Comparison of ENCODE assay signal across 13 cellular contexts in the genomic region with DNA sequence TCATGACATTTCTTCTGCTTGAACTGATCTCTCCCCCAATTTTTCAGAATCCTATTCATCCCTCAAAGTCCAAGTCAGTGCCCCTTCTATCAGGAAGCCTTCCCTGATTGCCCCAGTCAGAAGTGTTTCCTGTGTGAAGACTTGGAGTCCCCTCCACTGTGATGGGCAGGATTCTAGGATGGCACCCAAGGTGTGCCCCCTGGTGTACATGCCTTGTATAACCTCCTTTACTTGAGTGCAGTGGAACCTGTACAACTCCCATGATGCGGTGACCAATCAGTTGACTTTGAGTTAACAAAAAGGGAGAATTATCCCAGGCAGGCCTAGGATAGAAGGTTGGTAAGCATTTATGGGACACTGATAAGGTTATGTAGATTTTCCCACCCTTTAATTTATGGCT. TPM values are rescaled to one million over a fixed set of nuclear protein-coding genes. Genes with fewer than 3 reads are reported as not detected.
DNase-seq lines count a peak whose midpoint lies in the region; ATAC-seq and TF ChIP-seq lines count a peak whose summit lies in the region.
"Had no signal": no experiment of that assay in that cellular context is flagged by ENCODE, and none has a peak within 500 bp of the region (broad histone marks: within the 10 kb centered on the region; RNA-seq: fewer than 3 reads in every experiment).

No MANE protein-coding gene starts in this region.

- no peak overlapping the region for H2AFZ ChIP-seq in OCI-LY3 (ENCODE audit: low read depth, low read length)

- no peak overlapping the region for H3K4me3 Mint-ChIP-seq in glutamatergic neuron (ENCODE audit: unreplicated experiment)
- H3K4me3 Mint-ChIP-seq: activated naive CD8-positive, alpha-beta T cell treated with anti-CD3 and anti-CD28 coated beads, Interleukin-2, amount 50 U/mL, for 24 hours; T-helper 1 cell treated with Interleukin-12 subunit alpha and Interleukin-12 subunit beta and Interleukin-4 antibody, amounts not matched to agents 30 μg/mL and 1 μg/mL, for 36 hours had no signal

- POLR2A ChIA-PET in AG04449 (lab: Yijun Ruan, JAX) = no interaction called here

- no peaks in the 10 kb centered on the region for H3K9me3 Mint-ChIP-seq in glutamatergic neuron (ENCODE audit: unreplicated experiment)
- H3K9me3 Mint-ChIP-seq: activated naive CD8-positive, alpha-beta T cell treated with anti-CD3 and anti-CD28 coated beads, Interleukin-2, amount 50 U/mL, for 24 hours had no signal

- H3K4me1 ChIP-seq in OCI-LY3 (ENCODE audit: low read length) = no peaks in the 10 kb centered on the region

- H4K20me1 ChIP-seq in OCI-LY3 (ENCODE audit: insufficient read depth, low read length) = no peaks in the 10 kb centered on the region
- H4K20me1 ChIP-seq: BLaER1 had no signal

- no peak overlapping the region for H3K9ac ChIP-seq in OCI-LY3 (ENCODE audit: low read length)
- H3K9ac ChIP-seq: BLaER1 had no signal

- no peaks in the 10 kb centered on the region for H3K79me2 ChIP-seq in OCI-LY3 (ENCODE audit: low read length)

- no peaks in the 10 kb centered on the region for H3K36me3 ChIP-seq in OCI-LY3 (replicated peaks; ENCODE audit: low read depth, low read length)
- H3K36me3 ChIP-seq: BLaER1, thoracic aorta had no signal

- no peaks in the 10 kb centered on the region for H3K4me1 Mint-ChIP-seq in glutamatergic neuron (ENCODE audit: low read depth, unreplicated experiment)
- H3K4me1 Mint-ChIP-seq: activated naive CD8-positive, alpha-beta T cell treated with anti-CD3 and anti-CD28 coated beads, Interleukin-2, amount 50 U/mL, for 24 hours had no signal

- CTCF ChIA-PET in AG04449 (lab: Yijun Ruan, JAX) = no interaction called here

- no peak overlapping the region for H3K4me3 ChIP-seq in AG04449 (ENCODE audit: low read depth, low read length)
- no peak overlapping the region for H3K4me3 ChIP-seq in OCI-LY3 (ENCODE audit: low read length)
- H3K4me3 ChIP-seq in dorsolateral prefrontal cortex = no peak overlapping the region
- H3K4me3 ChIP-seq: BLaER1, thoracic aorta had no signal

- intact Hi-C loops in left colon (cut with DNase I, micrococcal nuclease) = no loop called here
- intact Hi-C loops in dorsolateral prefrontal cortex (cut with DNase I) = no loop called here

- H3K9me3 ChIP-seq in OCI-LY3 (ENCODE audit: insufficient read depth, low read length) = no peaks in the 10 kb centered on the region
- H3K9me3 ChIP-seq: thoracic aorta had no signal

- H3K27me3 ChIP-seq in OCI-LY3 (ENCODE audit: low read depth, low read length) (no peaks in the 10 kb centered on the region), dorsolateral prefrontal cortex (no peaks in the 10 kb centered on the region)
- H3K27me3 ChIP-seq: BLaER1 had no signal

- H3K27ac Mint-ChIP-seq in glutamatergic neuron (ENCODE audit: unreplicated experiment) = no peak overlapping the region
- H3K27ac Mint-ChIP-seq: activated naive CD8-positive, alpha-beta T cell treated with anti-CD3 and anti-CD28 coated beads, Interleukin-2, amount 50 U/mL, for 24 hours; T-helper 1 cell treated with Interleukin-12 subunit alpha and Interleukin-12 subunit beta and Interleukin-4 antibody, amounts not matched to agents 30 μg/mL and 1 μg/mL, for 36 hours had no signal

- ATAC-seq in GM18868 (IDR thresholded peaks at IDR 0.05; ENCODE audit: unreplicated experiment) = peak; percentile 48
- ATAC-seq in left colon = no peak
- ATAC-seq: activated naive CD8-positive, alpha-beta T cell treated with anti-CD3 and anti-CD28 coated beads, Interleukin-2, amount 50 U/mL, for 24 hours had no signal

- peak; percentile 10 for TF ChIP-seq CTCF in AG04449 (IDR thresholded peaks at IDR 0.05; ENCODE audit: insufficient read depth, low read length, missing control alignments)
- TF ChIP-seq CTCF in OCI-LY3 (IDR thresholded peaks at IDR 0.05; ENCODE audit: low read depth, low read length) = peak; percentile 23; the same call in 1 of the 2 replicates
- TF ChIP-seq CTCF in glutamatergic neuron (IDR thresholded peaks at IDR 0.05; ENCODE audit: partially characterized antibody, unreplicated experiment) = peak; percentile 32
- peak in 6 of 56 donors; percentile 6 to 25 (median 12) for TF ChIP-seq CTCF in dorsolateral prefrontal cortex (IDR thresholded peaks at IDR 0.05 in 54 of 56, conservative IDR thresholded peaks at IDR 0.05 in 2 of 56; ENCODE audit: low read depth in 1 of 56, partially characterized antibody in 56 of 56)

- H3K27me3 Mint-ChIP-seq in glutamatergic neuron (ENCODE audit: unreplicated experiment) = no peaks in the 10 kb centered on the region

- H3K36me3 Mint-ChIP-seq in glutamatergic neuron (ENCODE audit: unreplicated experiment) = no peaks in the 10 kb centered on the region

- DNase-seq in AG04449 (ENCODE audit: low read depth, low spot score) (no peak), glutamatergic neuron (no peak), OCI-M1 (lab: John Stamatoyannopoulos, UW) (no peak), left colon (no peak), dorsolateral prefrontal cortex (no peak)
- DNase-seq in central memory CD4-positive, alpha-beta T cell = no peak
- DNase-seq: activated naive CD8-positive, alpha-beta T cell treated with anti-CD3 and anti-CD28 coated beads, Interleukin-2, amount 50 U/mL, for 24 hours; NCI-H1694 treated with DMSO at 0.1 percent for 48 hours had no signal

- H3K27ac ChIP-seq in OCI-LY3 (ENCODE audit: low read length) (no peak overlapping the region), dorsolateral prefrontal cortex (no peak overlapping the region)
- H3K27ac ChIP-seq: BLaER1, thoracic aorta had no signal

- no peak overlapping the region for H3K4me2 ChIP-seq in OCI-LY3 (ENCODE audit: low read length)
- H3K4me2 ChIP-seq: BLaER1 had no signal

RNA-seq across cellular contexts. Expression of a gene that starts 23.4 kb away (rescaled TPM):
- total RNA-seq in glutamatergic neuron (ENCODE audit: unreplicated experiment) = not detected
- total RNA-seq in left colon = under 1 TPM in 1 of 2 donors, not detected in 1; 0.03 TPM
- under 1 TPM in 43 of 120 experiments, not detected in 77; 0.07 to 0.22 (median 0.12) TPM for total RNA-seq in dorsolateral prefrontal cortex
- total RNA-seq: thoracic aorta had no signal
